Comparison of ENCODE assay signal across 22 cellular contexts in genomic region chr4:36290641-36291040, GRCh38. TPM values are rescaled to one million over a fixed set of nuclear protein-coding genes. Genes with fewer than 3 reads are reported as not detected.
"Had no signal": no experiment of that assay in that cellular context is flagged by ENCODE, and none has a peak within 500 bp of the region (broad histone marks: within the 10 kb centered on the region; RNA-seq: fewer than 3 reads in every experiment).

No MANE protein-coding gene starts in this region.

- DNase-seq: activated B cell treated with CpG ODN at 0.5 μM for 24 hours; activated CD4-positive, alpha-beta memory T cell treated with anti-CD3 and anti-CD28 coated beads for 36 hours; activated CD4-positive, alpha-beta T cell treated with anti-CD3 and anti-CD28 coated beads for 4 hours; activated naive CD4-positive, alpha-beta T cell; activated naive CD8-positive, alpha-beta T cell treated with anti-CD3 and anti-CD28 coated beads, Interleukin-2, amount 10 ng/mL, durations not matched to agents 7 days and 5 days; body of pancreas; central memory CD4-positive, alpha-beta T cell; cortex of kidney; effector CD4-positive, alpha-beta T cell; heart left ventricle; mesenchymal stem cell; naive thymus-derived CD4-positive, alpha-beta T cell; pancreas; retina; stimulated activated naive CD4-positive, alpha-beta T cell treated with Interleukin-2 at 50 U/mL for 16 hours; T-cell; T-helper 9 cell; tibial artery had no signal

- H3K27me3 Mint-ChIP-seq: activated B cell treated with CpG ODN at 0.5 μM for 24 hours; activated CD4-positive, alpha-beta memory T cell treated with anti-CD3 and anti-CD28 coated beads for 36 hours; activated T-helper 17 cell treated with anti-CD3 and anti-CD28 coated beads, Interleukin-2, amount 50 U/mL, for 72 hours; T-cell had no signal

- H3K27ac Mint-ChIP-seq: activated B cell treated with CpG ODN at 0.5 μM for 24 hours; activated CD4-positive, alpha-beta memory T cell treated with anti-CD3 and anti-CD28 coated beads for 36 hours; activated naive CD8-positive, alpha-beta T cell treated with anti-CD3 and anti-CD28 coated beads, Interleukin-2, amount 10 ng/mL, durations not matched to agents 7 days and 5 days; activated T-helper 17 cell treated with anti-CD3 and anti-CD28 coated beads, Interleukin-2, amount 50 U/mL, for 72 hours; naive thymus-derived CD4-positive, alpha-beta T cell; T-cell had no signal

- H3K9me3 Mint-ChIP-seq: activated B cell treated with CpG ODN at 0.5 μM for 24 hours; activated CD4-positive, alpha-beta memory T cell treated with anti-CD3 and anti-CD28 coated beads for 36 hours; activated T-helper 17 cell treated with anti-CD3 and anti-CD28 coated beads, Interleukin-2, amount 50 U/mL, for 72 hours had no signal

- H3K36me3 Mint-ChIP-seq: activated CD4-positive, alpha-beta memory T cell treated with anti-CD3 and anti-CD28 coated beads for 36 hours; T-cell had no signal

- H3K36me3 ChIP-seq: gastroesophageal sphincter, heart left ventricle, neutrophil, pancreas, tibial artery had no signal

- H3K4me3 ChIP-seq: body of pancreas, gastroesophageal sphincter, heart left ventricle, pancreas, tibial artery had no signal

- FAIRE-seq: pancreas had no signal

- H3K27me3 ChIP-seq: body of pancreas, gastroesophageal sphincter, heart left ventricle, neutrophil, pancreas, tibial artery had no signal

- H3K27ac ChIP-seq: body of pancreas, gastroesophageal sphincter, heart left ventricle, neutrophil, pancreas, tibial artery had no signal

- H3K4me3 Mint-ChIP-seq: activated B cell treated with CpG ODN at 0.5 μM for 24 hours; activated CD4-positive, alpha-beta memory T cell treated with anti-CD3 and anti-CD28 coated beads for 36 hours; activated naive CD8-positive, alpha-beta T cell treated with anti-CD3 and anti-CD28 coated beads, Interleukin-2, amount 10 ng/mL, durations not matched to agents 7 days and 5 days; activated T-helper 17 cell treated with anti-CD3 and anti-CD28 coated beads, Interleukin-2, amount 50 U/mL, for 72 hours; naive thymus-derived CD4-positive, alpha-beta T cell; T-cell had no signal

- ATAC-seq: activated T-helper 17 cell treated with anti-CD3 and anti-CD28 coated beads, Interleukin-2, amount 50 U/mL, for 72 hours; body of pancreas; esophagus mucosa; gastroesophageal sphincter; heart left ventricle; naive thymus-derived CD4-positive, alpha-beta T cell; pancreas; T-cell had no signal

- H3K4me1 ChIP-seq: body of pancreas, gastroesophageal sphincter, pancreas, tibial artery had no signal

- H3K9me3 ChIP-seq: body of pancreas, gastroesophageal sphincter, heart left ventricle, neutrophil, pancreas, tibial artery had no signal

RNA-seq across cellular contexts. Expression of gene DTHD1, which starts 9.2 kb away (rescaled TPM):
- total RNA-seq: activated B cell treated with CpG ODN at 0.5 μM for 24 hours had no signal
- polyA plus RNA-seq: heart left ventricle; naive thymus-derived CD4-positive, alpha-beta T cell; pancreas had no signal
